Comparison of ENCODE assay signal across 37 cellular contexts in genomic region chr1:211879475-211879874, GRCh38.
"Had no signal": no experiment of that assay in that cellular context is flagged by ENCODE, and none has a peak within 500 bp of the region (broad histone marks: within the 10 kb centered on the region; RNA-seq: fewer than 3 reads in every experiment).

No MANE protein-coding gene starts in this region.

- H3K27me3 ChIP-seq: ascending aorta, cardiac muscle cell had no signal

- H3K4me3 ChIP-seq: ascending aorta, cardiac muscle cell had no signal

- H3K27ac ChIP-seq: ascending aorta, cardiac muscle cell, WERI-Rb-1 had no signal

- H3K4me3 Mint-ChIP-seq: activated B cell treated with CpG ODN at 0.5 μM for 24 hours; activated CD4-positive, alpha-beta memory T cell treated with anti-CD3 and anti-CD28 coated beads, Interleukin-2, amount 10 ng/mL, durations not matched to agents 7 days and 5 days; activated CD4-positive, alpha-beta T cell treated with anti-CD3 and anti-CD28 coated beads, Interleukin-2, amount 10 ng/mL, durations not matched to agents 24 days and 14 days; activated CD8-positive, alpha-beta memory T cell treated with anti-CD3 and anti-CD28 coated beads, Interleukin-2, amount 10 ng/mL, durations not matched to agents 7 days and 5 days; activated CD8-positive, alpha-beta T cell treated with anti-CD3 and anti-CD28 coated beads, Interleukin-2, amount 10 ng/mL, durations not matched to agents 7 days and 5 days; activated naive CD4-positive, alpha-beta T cell treated with anti-CD3 and anti-CD28 coated beads, Interleukin-2, amount 10 ng/mL, durations not matched to agents 7 days and 5 days; activated naive CD4-positive, alpha-beta T cell treated with anti-CD3 and anti-CD28 coated beads, Interleukin-2, amount 50 U/mL, for 24 hours; activated naive CD8-positive, alpha-beta T cell; activated naive CD8-positive, alpha-beta T cell treated with anti-CD3 and anti-CD28 coated beads, Interleukin-2, amount 10 ng/mL, durations not matched to agents 7 days and 5 days; activated naive CD8-positive, alpha-beta T cell treated with anti-CD3 and anti-CD28 coated beads, Interleukin-2, amount 50 U/mL, for 24 hours; activated T-cell treated with anti-CD3 and anti-CD28 coated beads, Interleukin-2, amount 50 U/mL, for 24 hours; brain; central memory CD8-positive, alpha-beta T cell; T-helper 1 cell treated with Interleukin-12 subunit alpha and Interleukin-12 subunit beta and Interleukin-4 antibody, amounts not matched to agents 30 μg/mL and 1 μg/mL, for 36 hours; T-helper 2 cell treated with Interferon-gamma antibody and Interleukin-4, amounts not matched to agents 5 μg/mL and 100 μg/mL, for 36 hours had no signal

- ATAC-seq: activated CD8-positive, alpha-beta memory T cell treated with anti-CD3 and anti-CD28 coated beads, Interleukin-2, amount 10 ng/mL, durations not matched to agents 7 days and 5 days; activated CD8-positive, alpha-beta T cell treated with anti-CD3 and anti-CD28 coated beads, Interleukin-2, amount 10 ng/mL, durations not matched to agents 7 days and 5 days; activated naive CD8-positive, alpha-beta T cell treated with anti-CD3 and anti-CD28 coated beads, Interleukin-2, amount 50 U/mL, for 24 hours had no signal

- H3K27ac Mint-ChIP-seq: activated B cell treated with CpG ODN at 0.5 μM for 24 hours; activated CD4-positive, alpha-beta memory T cell treated with anti-CD3 and anti-CD28 coated beads, Interleukin-2, amount 10 ng/mL, durations not matched to agents 7 days and 5 days; activated CD4-positive, alpha-beta T cell treated with anti-CD3 and anti-CD28 coated beads, Interleukin-2, amount 10 ng/mL, durations not matched to agents 24 days and 14 days; activated CD8-positive, alpha-beta memory T cell treated with anti-CD3 and anti-CD28 coated beads, Interleukin-2, amount 10 ng/mL, durations not matched to agents 7 days and 5 days; activated CD8-positive, alpha-beta T cell treated with anti-CD3 and anti-CD28 coated beads, Interleukin-2, amount 10 ng/mL, durations not matched to agents 7 days and 5 days; activated naive CD4-positive, alpha-beta T cell treated with anti-CD3 and anti-CD28 coated beads, Interleukin-2, amount 10 ng/mL, durations not matched to agents 7 days and 5 days; activated naive CD4-positive, alpha-beta T cell treated with anti-CD3 and anti-CD28 coated beads, Interleukin-2, amount 50 U/mL, for 24 hours; activated naive CD8-positive, alpha-beta T cell; activated naive CD8-positive, alpha-beta T cell treated with anti-CD3 and anti-CD28 coated beads, Interleukin-2, amount 10 ng/mL, durations not matched to agents 7 days and 5 days; activated naive CD8-positive, alpha-beta T cell treated with anti-CD3 and anti-CD28 coated beads, Interleukin-2, amount 50 U/mL, for 24 hours; activated T-cell treated with anti-CD3 and anti-CD28 coated beads, Interleukin-2, amount 50 U/mL, for 24 hours; activated T-helper 2 cell treated with anti-CD3 and anti-CD28 coated beads, Interferon-gamma antibody, Interleukin-2, Interleukin-4, amounts not matched to agents 10 μg/mL and 5 μg/mL and 100 μg/mL, durations not matched to agents 14 hours and 24 hours and 36 hours; brain; T-helper 1 cell treated with Interleukin-12 subunit alpha and Interleukin-12 subunit beta and Interleukin-4 antibody, amounts not matched to agents 30 μg/mL and 1 μg/mL, for 36 hours; T-helper 2 cell treated with Interferon-gamma antibody and Interleukin-4, amounts not matched to agents 5 μg/mL and 100 μg/mL, for 36 hours had no signal

- H3K4me1 Mint-ChIP-seq: activated B cell treated with CpG ODN at 0.5 μM for 24 hours; activated CD4-positive, alpha-beta memory T cell treated with anti-CD3 and anti-CD28 coated beads, Interleukin-2, amount 10 ng/mL, durations not matched to agents 7 days and 5 days; activated CD8-positive, alpha-beta memory T cell treated with anti-CD3 and anti-CD28 coated beads, Interleukin-2, amount 10 ng/mL, durations not matched to agents 7 days and 5 days; activated naive CD4-positive, alpha-beta T cell treated with anti-CD3 and anti-CD28 coated beads, Interleukin-2, amount 50 U/mL, for 24 hours; brain; central memory CD8-positive, alpha-beta T cell had no signal

- H3K4me1 ChIP-seq: ascending aorta had no signal

- H3K36me3 ChIP-seq: ascending aorta, cardiac muscle cell, WERI-Rb-1 had no signal

- FAIRE-seq: bronchial epithelial cell had no signal

- H3K36me3 Mint-ChIP-seq: activated CD8-positive, alpha-beta memory T cell treated with anti-CD3 and anti-CD28 coated beads, Interleukin-2, amount 10 ng/mL, durations not matched to agents 7 days and 5 days; activated naive CD4-positive, alpha-beta T cell treated with anti-CD3 and anti-CD28 coated beads, Interleukin-2, amount 10 ng/mL, durations not matched to agents 7 days and 5 days; activated naive CD4-positive, alpha-beta T cell treated with anti-CD3 and anti-CD28 coated beads, Interleukin-2, amount 50 U/mL, for 24 hours; activated naive CD8-positive, alpha-beta T cell; brain had no signal

- H3K9me3 Mint-ChIP-seq: activated CD4-positive, alpha-beta T cell treated with anti-CD3 and anti-CD28 coated beads, Interleukin-2, amount 10 ng/mL, durations not matched to agents 24 days and 14 days; activated naive CD4-positive, alpha-beta T cell treated with anti-CD3 and anti-CD28 coated beads, Interleukin-2, amount 10 ng/mL, durations not matched to agents 7 days and 5 days; activated naive CD4-positive, alpha-beta T cell treated with anti-CD3 and anti-CD28 coated beads, Interleukin-2, amount 50 U/mL, for 24 hours; activated T-helper 2 cell treated with anti-CD3 and anti-CD28 coated beads, Interferon-gamma antibody, Interleukin-2, Interleukin-4, amounts not matched to agents 10 μg/mL and 5 μg/mL and 100 μg/mL, durations not matched to agents 14 hours and 24 hours and 36 hours; central memory CD8-positive, alpha-beta T cell; T-helper 2 cell treated with Interferon-gamma antibody and Interleukin-4, amounts not matched to agents 5 μg/mL and 100 μg/mL, for 36 hours had no signal

- DNase-seq: activated B cell treated with CpG ODN at 0.5 μM for 24 hours; activated CD4-positive, alpha-beta memory T cell treated with anti-CD3 and anti-CD28 coated beads, Interleukin-2, amount 10 ng/mL, durations not matched to agents 7 days and 5 days; activated CD4-positive, alpha-beta T cell treated with anti-CD3 and anti-CD28 coated beads for 4 hours; activated CD4-positive, alpha-beta T cell treated with anti-CD3 and anti-CD28 coated beads, Interleukin-2, amount 10 ng/mL, durations not matched to agents 24 days and 14 days; activated CD4-positive, alpha-beta T cell treated with anti-CD3 and anti-CD28 coated beads, Interleukin-2, amount 50 U/mL, for 48 hours; activated CD4-positive, CD25-positive, alpha-beta regulatory T cell treated with anti-CD3 and anti-CD28 coated beads, Interleukin-2, amount 50 U/mL, for 72 hours; activated CD8-positive, alpha-beta memory T cell treated with anti-CD3 and anti-CD28 coated beads for 24 hours; activated CD8-positive, alpha-beta memory T cell treated with anti-CD3 and anti-CD28 coated beads, Interleukin-2, amount 10 ng/mL, durations not matched to agents 7 days and 5 days; activated CD8-positive, alpha-beta memory T cell treated with anti-CD3 and anti-CD28 coated beads, Interleukin-2, amount 50 U/mL, for 48 hours; activated CD8-positive, alpha-beta T cell treated with anti-CD3 and anti-CD28 coated beads, Interleukin-2, amount 10 ng/mL, durations not matched to agents 7 days and 5 days; activated effector memory CD4-positive, alpha-beta T cell treated with Interleukin-2 at 50 U/mL for 16 hours; activated gamma-delta T cell; activated naive CD4-positive, alpha-beta T cell treated with anti-CD3 and anti-CD28 coated beads, Interleukin-2, amount 10 ng/mL, durations not matched to agents 7 days and 5 days; activated naive CD4-positive, alpha-beta T cell treated with Interleukin-2 at 50 U/mL for 16 hours; activated naive CD8-positive, alpha-beta T cell treated with anti-CD3 and anti-CD28 coated beads, Interleukin-2, amount 10 ng/mL, durations not matched to agents 7 days and 5 days; activated naive CD8-positive, alpha-beta T cell treated with anti-CD3 and anti-CD28 coated beads, Interleukin-2, amount 50 U/mL, for 24 hours; activated T-cell treated with anti-CD3 and anti-CD28 coated beads, Interleukin-2, amount 50 U/mL, for 24 hours; activated T-cell treated with anti-CD3 and anti-CD28 coated beads, Interleukin-2, amount 50 U/mL, for 48 hours; amygdala; anterior cingulate cortex; caudate nucleus; cerebellar nuclear complex; SW 1271; T-helper 1 cell; T-helper 2 cell; T-helper 9 cell; WERI-Rb-1 had no signal

- H3K27me3 Mint-ChIP-seq: activated B cell treated with CpG ODN at 0.5 μM for 24 hours; activated naive CD4-positive, alpha-beta T cell treated with anti-CD3 and anti-CD28 coated beads, Interleukin-2, amount 50 U/mL, for 24 hours; activated naive CD8-positive, alpha-beta T cell; activated naive CD8-positive, alpha-beta T cell treated with anti-CD3 and anti-CD28 coated beads, Interleukin-2, amount 10 ng/mL, durations not matched to agents 7 days and 5 days; activated T-cell treated with anti-CD3 and anti-CD28 coated beads, Interleukin-2, amount 50 U/mL, for 24 hours; central memory CD8-positive, alpha-beta T cell had no signal
